1 cellular context compared by ENCODE assay signal in genomic region chr11:114400974-114401223, GRCh38.
A peak's percentile ranks its signal among the peaks of the same experiment; 100 is the strongest.
TF ChIP-seq lines count a peak whose summit lies in the region.

No MANE protein-coding gene starts in this region.

TF ChIP-seq in H1, 55 proteins besides CTCF, POLR2A, EP300 and RAD21:
- TF ChIP-seq TEAD4 (IDR thresholded peaks at IDR 0.05; ENCODE audit: low read depth, low read length) = no peak
- TF ChIP-seq PHF8 (conservative IDR thresholded peaks at IDR 0.05; ENCODE audit: low read depth, low read length) = peak; percentile 7; the same call in 1 of the 2 replicates
